2 cellular contexts compared by ENCODE assay signal in genomic region chr5:132500244-132500930, GRCh38.
TF ChIP-seq lines count a peak whose summit lies in the region.

No MANE protein-coding gene starts in this region.

TF ChIP-seq in A549, 52 proteins besides CTCF, POLR2A, EP300 and RAD21:
- TF ChIP-seq ELK1 (IDR thresholded peaks at IDR 0.05; ENCODE audit: low read depth, low read length) = no peak
- TF ChIP-seq ZC3H11A (IDR thresholded peaks at IDR 0.05) = no peak
- no peak for TF ChIP-seq POLR2AphosphoS2 (conservative IDR thresholded peaks at IDR 0.05; ENCODE audit: low read length)
- no peak for TF ChIP-seq BHLHE40 (IDR thresholded peaks at IDR 0.05; ENCODE audit: low read depth, low read length)
- no peak for TF ChIP-seq HES2 (IDR thresholded peaks at IDR 0.05)
- no peak for TF ChIP-seq RFX5 (IDR thresholded peaks at IDR 0.05)
- no peak for TF ChIP-seq CBX8 (IDR thresholded peaks at IDR 0.05)
- no peak for TF ChIP-seq RCOR1 (IDR thresholded peaks at IDR 0.05; ENCODE audit: low read depth, low read length)
- TF ChIP-seq NPAS2 (CRISPR knock-in tag; IDR thresholded peaks at IDR 0.05; ENCODE audit: borderline replicate concordance) = no peak
- TF ChIP-seq USF2 (IDR thresholded peaks at IDR 0.05) = no peak
- TF ChIP-seq HMGXB4 (CRISPR knock-in tag; IDR thresholded peaks at IDR 0.05; ENCODE audit: borderline replicate concordance) = no peak
- TF ChIP-seq MAZ (IDR thresholded peaks at IDR 0.05; ENCODE audit: borderline replicate concordance, low read depth, low read length) = no peak
- TF ChIP-seq FOSL2 (IDR thresholded peaks at IDR 0.05) = no peak
- TF ChIP-seq FOSL2 (CRISPR knock-in tag; IDR thresholded peaks at IDR 0.05) = no peak
- TF ChIP-seq ATOH8 (CRISPR knock-in tag; IDR thresholded peaks at IDR 0.05; ENCODE audit: low read depth) = no peak

TF ChIP-seq in GM12878, 131 proteins besides CTCF, POLR2A, EP300 and RAD21:
- TF ChIP-seq BCL3 (IDR thresholded peaks at IDR 0.05; ENCODE audit: borderline replicate concordance, insufficient read depth, low read depth, low read length, poor library complexity, severe bottlenecking) = no peak
- TF ChIP-seq EGR1 (IDR thresholded peaks at IDR 0.05; ENCODE audit: borderline replicate concordance in 1 of 2, low read depth in 2 of 2, low read length in 2 of 2) = no peak
- no peak for TF ChIP-seq RBBP5 (conservative IDR thresholded peaks at IDR 0.05)
- no peak for TF ChIP-seq DPF2 (IDR thresholded peaks at IDR 0.05)
- no peak for TF ChIP-seq RUNX3 (IDR thresholded peaks at IDR 0.05; ENCODE audit: low read length)
- no peak for TF ChIP-seq NKRF (conservative IDR thresholded peaks at IDR 0.05)
- TF ChIP-seq IRF5 (IDR thresholded peaks at IDR 0.05; ENCODE audit: borderline replicate concordance) = no peak
- no peak for TF ChIP-seq SMAD5 (IDR thresholded peaks at IDR 0.05; ENCODE audit: low read depth)
- TF ChIP-seq MTA2 (IDR thresholded peaks at IDR 0.05; ENCODE audit: low read depth) = no peak
TF ChIP-seq in GM12878: peak in this region for 0.
